8 cellular contexts compared by ENCODE assay signal in genomic region chr4:8441499-8442091, GRCh38. TPM values are rescaled to one million over a fixed set of nuclear protein-coding genes. Genes with fewer than 3 reads are reported as not detected.
DNase-seq lines count a peak whose midpoint lies in the region; ATAC-seq and TF ChIP-seq lines count a peak whose summit lies in the region.

No MANE protein-coding gene starts in this region.

- no peak overlapping the region for H2AK5ac ChIP-seq in mesendoderm (ENCODE audit: low read length)

- H2BK15ac ChIP-seq in mesendoderm (replicated peaks; ENCODE audit: low read depth): no peak overlapping the region

- H3K9ac ChIP-seq in mesendoderm (ENCODE audit: low read length): peak overlapping the region; percentile 84

- no peak overlapping the region for H3K23ac ChIP-seq in mesendoderm (ENCODE audit: low read length)

- DNase-seq in right atrium auricular region (ENCODE audit: low spot score) (no peak), cardiac septum (ENCODE audit: low spot score) (no peak), mesendoderm (no peak), vagina (ENCODE audit: extremely low spot score in 2 of 2) (no peak), left lobe of liver (ENCODE audit: low spot score) (no peak)
- no peak for DNase-seq in activated CD4-positive, alpha-beta T cell treated with anti-CD3 and anti-CD28 coated beads, Interleukin-2, amount 50 U/mL, for 4 hours

- H3K27ac Mint-ChIP-seq in brain: peak overlapping the region in 4 of 5 experiments; percentile 59 to 92 (median 80)

- intact Hi-C loops in cardiac septum (cut with DNase I) (no loop called here), vagina (cut with DNase I) (no loop called here)

- H2BK5ac ChIP-seq in mesendoderm (ENCODE audit: low read length): no peak overlapping the region

- peaks cover 21% of the 10 kb centered on the region for H3K79me1 ChIP-seq in mesendoderm (ENCODE audit: low read length)

- no peak overlapping the region for H3K18ac ChIP-seq in mesendoderm (ENCODE audit: low read length)

- peak overlapping the region; percentile 96 to 97 for H3K4me3 ChIP-seq in right atrium auricular region
- H3K4me3 ChIP-seq in mesendoderm (ENCODE audit: low read length): peak overlapping the region; percentile 89
- H3K4me3 ChIP-seq in vagina: peak overlapping the region; percentile 91 to 96

- H3K4me1 Mint-ChIP-seq in brain: peaks cover 82% of the 10 kb centered on the region

- H3K36me3 ChIP-seq in right atrium auricular region (no peaks in the 10 kb centered on the region), mesendoderm (ENCODE audit: control insufficient read depth, insufficient read depth, low read length) (no peaks in the 10 kb centered on the region), vagina (peaks cover 0 to 2% of the 10 kb centered on the region in 2 donors)

- H2BK120ac ChIP-seq in mesendoderm (ENCODE audit: low read depth, low read length): no peak overlapping the region

- no peak overlapping the region for H4K5ac ChIP-seq in mesendoderm (ENCODE audit: low read length)

- H3K4me2 ChIP-seq in mesendoderm (ENCODE audit: low read length): peak overlapping the region; percentile 85

- H3K9me3 Mint-ChIP-seq in brain: peaks cover 0 to 4% (median 0%) of the 10 kb centered on the region in 5 experiments

- H3K4ac ChIP-seq in mesendoderm (ENCODE audit: low read depth, low read length): no peak overlapping the region

- peak overlapping the region; percentile 87 for H3K56ac ChIP-seq in mesendoderm (ENCODE audit: low read length)

- peaks cover 4% of the 10 kb centered on the region for H3K36me3 Mint-ChIP-seq in brain

- H3K27ac ChIP-seq in right atrium auricular region: peak overlapping the region in 1 of 2 donors; percentile 93
- H3K27ac ChIP-seq in mesendoderm (ENCODE audit: low read depth, low read length): no peak overlapping the region
- peak overlapping the region; percentile 77 for H3K27ac ChIP-seq in vagina

- H3K27me3 Mint-ChIP-seq in brain: peaks cover 11% of the 10 kb centered on the region

- peak overlapping the region; percentile 83 to 96 (median 92) for H3K4me3 Mint-ChIP-seq in brain

- ATAC-seq in HG02870 (IDR thresholded peaks at IDR 0.05; ENCODE audit: unreplicated experiment) (no peak), left lobe of liver (no peak)

- H4K8ac ChIP-seq in mesendoderm (ENCODE audit: low read depth, low read length): no peak overlapping the region

- TF ChIP-seq CTCF in right atrium auricular region (IDR thresholded peaks at IDR 0.05) (no peak), brain (conservative IDR thresholded peaks at IDR 0.05) (no peak), vagina (IDR thresholded peaks at IDR 0.05) (no peak)

- H3K27me3 ChIP-seq in right atrium auricular region (no peaks in the 10 kb centered on the region), mesendoderm (ENCODE audit: insufficient read depth, low read length, poor library complexity) (no peaks in the 10 kb centered on the region), vagina (no peaks in the 10 kb centered on the region)

- whole genome bisulfite sequencing in mesendoderm (ENCODE audit: extremely low coverage, insufficient coverage, low lambda C conversion rate): no CpG with 5 or more reads among the region's 17 CpGs

- peaks cover 0 to 61% of the 10 kb centered on the region in 2 donors for H3K4me1 ChIP-seq in right atrium auricular region
- H3K4me1 ChIP-seq in mesendoderm (ENCODE audit: control insufficient read depth, low read depth, low read length): peaks cover 8% of the 10 kb centered on the region
- peaks cover 62% of the 10 kb centered on the region for H3K4me1 ChIP-seq in vagina

- no peak for TF ChIP-seq POLR2A in vagina (IDR thresholded peaks at IDR 0.05)

- H3K79me2 ChIP-seq in mesendoderm (ENCODE audit: control insufficient read depth, insufficient read depth, low read length): peaks cover 40% of the 10 kb centered on the region

- no peaks in the 10 kb centered on the region for H3K9me3 ChIP-seq in right atrium auricular region
- no peaks in the 10 kb centered on the region for H3K9me3 ChIP-seq in vagina

RNA-seq across cellular contexts. Expression of gene TRMT44, which starts 1.0 kb away (rescaled TPM):
- total RNA-seq in right atrium auricular region (10 to 100 TPM; 10.5 to 11.4 TPM), cardiac septum (9.0 TPM), vagina (19.2 TPM), left lobe of liver (11.6 TPM)
- polyA plus RNA-seq in brain (ENCODE audit: insufficient read depth, low read depth, low replicate concordance): 6.3 TPM
- 9.4 TPM for polyA plus RNA-seq in mesendoderm (2013, experiment 1 of 2)
- 8.5 TPM for polyA plus RNA-seq in mesendoderm (2013, experiment 2 of 2)

RNA-seq across cellular contexts. Expression of gene ACOX3, which starts 1.1 kb away (rescaled TPM):
- total RNA-seq in right atrium auricular region: 10 to 100 TPM; 66.9 to 68.8 TPM
- 29.3 TPM for total RNA-seq in cardiac septum
- 15.2 TPM for polyA plus RNA-seq in brain (ENCODE audit: insufficient read depth, low read depth, low replicate concordance)
- polyA plus RNA-seq in mesendoderm (2013, experiment 1 of 2): 5.6 TPM
- polyA plus RNA-seq in mesendoderm (2013, experiment 2 of 2): 5.5 TPM
- total RNA-seq in vagina: 46.9 TPM
- total RNA-seq in left lobe of liver: 21.3 TPM
